In genomic region chr2:190763901-190764514, GRCh38 we compare ENCODE assay signal across 10 cellular contexts.
DNase-seq lines count a peak whose midpoint lies in the region; ATAC-seq and TF ChIP-seq lines count a peak whose summit lies in the region.
"Had no signal": no experiment of that assay in that cellular context is flagged by ENCODE, and none has a peak within 500 bp of the region (broad histone marks: within the 10 kb centered on the region; RNA-seq: fewer than 3 reads in every experiment).

No MANE protein-coding gene starts in this region.

- H2BK120ac ChIP-seq in mesenchymal stem cell (ENCODE audit: low read depth, low read length), result no peak overlapping the region

- H4K8ac ChIP-seq in mesenchymal stem cell (ENCODE audit: low read length), result no peak overlapping the region

- H2BK12ac ChIP-seq in mesenchymal stem cell (ENCODE audit: low read length in 2 of 2), result no peak overlapping the region

- peaks cover 26% of the 10 kb centered on the region for H3F3A ChIP-seq in GM23248 (ENCODE audit: insufficient read depth)

- H3K27ac ChIP-seq in mesenchymal stem cell (ENCODE audit: low read length, poor library complexity, severe bottlenecking) (no peak overlapping the region), GM23248 (no peak overlapping the region)
- H3K27ac ChIP-seq: pancreas had no signal

- intact Hi-C loops in activated CD8-positive, alpha-beta T cell treated with anti-CD3 and anti-CD28 coated beads for 36 hours (cut with micrococcal nuclease), result loop anchor here (2.0 to 10.0 kb wide), 2 partner anchors 41 to 229 kb away; partner anchors contain the start of gene NEMP2

- WGBS in mesenchymal stem cell, result 18% methylated on average over 2 of the region's 2 CpGs
- 73 to 89% methylated on average over 2 of the region's 2 CpGs for WGBS in GM23248 (ENCODE audit: low coverage in 1 of 2, low lambda C conversion rate in 2 of 2, missing lambda C conversion rate in 2 of 2), 2 experiments

- H3K27me3 Mint-ChIP-seq in activated CD8-positive, alpha-beta T cell treated with anti-CD3 and anti-CD28 coated beads for 36 hours, result no peaks in the 10 kb centered on the region
- H3K27me3 Mint-ChIP-seq in nephron progenitor cell (ENCODE audit: low read depth, poor library complexity) (peaks cover 3% of the 10 kb centered on the region), chondrocyte (ENCODE audit: low read depth) (no peaks in the 10 kb centered on the region)

- H3K4me3 ChIP-seq in mesenchymal stem cell (ENCODE audit: insufficient read depth in 1 of 2, low read depth in 1 of 2, low read length in 2 of 2), result no peak overlapping the region
- H3K4me3 ChIP-seq in GM23248, result no peak overlapping the region
- H3K4me3 ChIP-seq: pancreas had no signal

- H3K79me1 ChIP-seq in mesenchymal stem cell (replicated peaks; ENCODE audit: low read length, poor library complexity, severe bottlenecking), result no peaks in the 10 kb centered on the region

- H4K20me1 ChIP-seq in GM23248 (ENCODE audit: insufficient read depth), result no peaks in the 10 kb centered on the region

- H3K36me3 ChIP-seq in mesenchymal stem cell (ENCODE audit: control insufficient read depth in 1 of 2, insufficient read depth in 2 of 2, low read depth in 1 of 2, low read length in 2 of 2), result no peaks in the 10 kb centered on the region
- no peaks in the 10 kb centered on the region for H3K36me3 ChIP-seq in GM23248 (ENCODE audit: low read depth)
- H3K36me3 ChIP-seq: pancreas had no signal

- H4K91ac ChIP-seq in mesenchymal stem cell (ENCODE audit: low read length), result no peak overlapping the region

- H3K79me2 ChIP-seq in GM23248 (ENCODE audit: insufficient read depth), result no peaks in the 10 kb centered on the region

- peak; percentile 79 for ATAC-seq in GM21723 (IDR thresholded peaks at IDR 0.05; ENCODE audit: unreplicated experiment)
- peak; percentile 76 for ATAC-seq in activated CD8-positive, alpha-beta T cell treated with anti-CD3 and anti-CD28 coated beads for 36 hours

- H2BK15ac ChIP-seq in mesenchymal stem cell (ENCODE audit: low read depth, poor library complexity, severe bottlenecking), result no peak overlapping the region

- CTCF ChIA-PET in activated CD8-positive, alpha-beta T cell treated with anti-CD3 and anti-CD28 coated beads for 36 hours (lab: Charles Lee), result interaction anchor here (1.0 to 1.7 kb wide), 7 partner anchors 14 to 123 kb away, joined by 3 to 6 read pairs (median 3); no protein-coding TSS in a partner anchor

- DNase-seq in GM13977 (ENCODE audit: low spot score) (peak; percentile 52), mesenchymal stem cell (peak; percentile 40), GDM1 (lab: John Stamatoyannopoulos, UW) (no peak), nephron progenitor cell (no peak), GM23248 (no peak), chondrocyte (ENCODE audit: low spot score) (no peak)
- DNase-seq in activated CD8-positive, alpha-beta T cell treated with anti-CD3 and anti-CD28 coated beads for 36 hours, result peak; percentile 64
- DNase-seq: NCI-H2029, pancreas had no signal

- H2AFZ ChIP-seq in mesenchymal stem cell (ENCODE audit: low read depth, low read length), result no peak overlapping the region
- H2AFZ ChIP-seq in GM23248, result no peak overlapping the region

- no peak overlapping the region for H3K4ac ChIP-seq in mesenchymal stem cell (ENCODE audit: low read depth in 1 of 2, low read length in 2 of 2)

- in situ Hi-C loops in GM13977 (cut with MboI; ENCODE audit: low pct_unique_long_range_greater_than_20kb, low sequenced_read_pairs, unreplicated experiment) (no loop called here), GM23248 (cut with MboI) (no loop called here)

- H3K9me2 ChIP-seq in GM23248 (ENCODE audit: insufficient read depth), result no peaks in the 10 kb centered on the region

- H3K9me3 ChIP-seq in mesenchymal stem cell (ENCODE audit: control insufficient read depth, low read length) (no peaks in the 10 kb centered on the region), GM23248 (ENCODE audit: low read depth) (no peaks in the 10 kb centered on the region)
- H3K9me3 ChIP-seq: pancreas had no signal

- H2BK5ac ChIP-seq in mesenchymal stem cell (ENCODE audit: low read depth, low read length, poor library complexity, severe bottlenecking), result no peak overlapping the region

- H3K4me2 ChIP-seq in mesenchymal stem cell (ENCODE audit: low read length, poor library complexity, severe bottlenecking) (no peak overlapping the region), GM23248 (ENCODE audit: unreplicated experiment) (no peak overlapping the region)

- H3K9ac ChIP-seq in mesenchymal stem cell (ENCODE audit: low read length) (no peak overlapping the region), GM23248 (no peak overlapping the region)

- H3K27me3 ChIP-seq in mesenchymal stem cell (ENCODE audit: control insufficient read depth in 1 of 2, insufficient read depth in 1 of 2, low read length in 2 of 2) (no peaks in the 10 kb centered on the region), GM23248 (replicated peaks; ENCODE audit: insufficient read depth) (no peaks in the 10 kb centered on the region)
- H3K27me3 ChIP-seq: pancreas had no signal

- H3K9me3 Mint-ChIP-seq in activated CD8-positive, alpha-beta T cell treated with anti-CD3 and anti-CD28 coated beads for 36 hours, result peaks cover 6% of the 10 kb centered on the region
- H3K9me3 Mint-ChIP-seq in nephron progenitor cell, result peaks cover 14% of the 10 kb centered on the region
- H3K9me3 Mint-ChIP-seq in chondrocyte (ENCODE audit: low read depth), result no peaks in the 10 kb centered on the region

- no peak overlapping the region for H3K14ac ChIP-seq in mesenchymal stem cell (ENCODE audit: low read length in 2 of 2)

- POLR2A ChIA-PET in activated CD8-positive, alpha-beta T cell treated with anti-CD3 and anti-CD28 coated beads for 36 hours (lab: Charles Lee), result no interaction called here

- peak overlapping the region; percentile 17 for H3K27ac Mint-ChIP-seq in activated CD8-positive, alpha-beta T cell treated with anti-CD3 and anti-CD28 coated beads for 36 hours
- no peak overlapping the region for H3K27ac Mint-ChIP-seq in nephron progenitor cell
- H3K27ac Mint-ChIP-seq in chondrocyte (ENCODE audit: unreplicated experiment), result no peak overlapping the region

- H2AK5ac ChIP-seq in mesenchymal stem cell (ENCODE audit: low read length, severe bottlenecking), result no peak overlapping the region

- H3K23ac ChIP-seq in mesenchymal stem cell (ENCODE audit: low read length in 2 of 2), result no peak overlapping the region

- no peak overlapping the region for H3K4me3 Mint-ChIP-seq in activated CD8-positive, alpha-beta T cell treated with anti-CD3 and anti-CD28 coated beads for 36 hours
- H3K4me3 Mint-ChIP-seq in nephron progenitor cell, result no peak overlapping the region
- no peak overlapping the region for H3K4me3 Mint-ChIP-seq in chondrocyte (ENCODE audit: unreplicated experiment)

- TF ChIP-seq CTCF in GM13977 (IDR thresholded peaks at IDR 0.05; ENCODE audit: extremely low read depth, insufficient read depth, missing control alignments), result no peak
- TF ChIP-seq CTCF in activated CD8-positive, alpha-beta T cell treated with anti-CD3 and anti-CD28 coated beads for 36 hours (IDR thresholded peaks at IDR 0.05), result no peak
- TF ChIP-seq CTCF in nephron progenitor cell (IDR thresholded peaks at IDR 0.05), result no peak
- no peak for TF ChIP-seq CTCF in chondrocyte (IDR thresholded peaks at IDR 0.05)

- H3K4me1 Mint-ChIP-seq in activated CD8-positive, alpha-beta T cell treated with anti-CD3 and anti-CD28 coated beads for 36 hours (ENCODE audit: low read depth), result peaks cover 37% of the 10 kb centered on the region
- peaks cover 10% of the 10 kb centered on the region for H3K4me1 Mint-ChIP-seq in nephron progenitor cell
- H3K4me1 Mint-ChIP-seq in chondrocyte (ENCODE audit: low read depth), result peaks cover 3% of the 10 kb centered on the region

- H3K4me1 ChIP-seq in mesenchymal stem cell (ENCODE audit: control insufficient read depth, insufficient read depth, low read depth, low read length) (no peaks in the 10 kb centered on the region), GM23248 (ENCODE audit: insufficient read depth) (peaks cover 25% of the 10 kb centered on the region)
- H3K4me1 ChIP-seq: pancreas had no signal

- peaks cover 2% of the 10 kb centered on the region for H3K36me3 Mint-ChIP-seq in activated CD8-positive, alpha-beta T cell treated with anti-CD3 and anti-CD28 coated beads for 36 hours (ENCODE audit: low read depth)
- H3K36me3 Mint-ChIP-seq in nephron progenitor cell (ENCODE audit: low read depth) (no peaks in the 10 kb centered on the region), chondrocyte (ENCODE audit: low read depth) (no peaks in the 10 kb centered on the region)

- H3K18ac ChIP-seq in mesenchymal stem cell (ENCODE audit: low read depth in 1 of 2, low read length in 2 of 2), result no peak overlapping the region

Comparison
In these comparisons a context has a peak if more than half of its experiments do, and no peak if none do; other contexts are left out.
1. DNase-seq: peak in GM13977 (single experiment), activated CD8-positive, alpha-beta T cell treated with anti-CD3 and anti-CD28 coated beads for 36 hours (single experiment) and mesenchymal stem cell (single experiment); none in GDM1 (single experiment), nephron progenitor cell (single experiment), GM23248 (single experiment) and chondrocyte (single experiment).